31 cellular contexts compared by ENCODE assay signal in genomic region chr9:136389396-136389795, GRCh38. TPM values are rescaled to one million over a fixed set of nuclear protein-coding genes. Genes with fewer than 3 reads are reported as not detected.
"Had no signal": no experiment of that assay in that cellular context is flagged by ENCODE, and none has a peak within 500 bp of the region (broad histone marks: within the 10 kb centered on the region; RNA-seq: fewer than 3 reads in every experiment).

No MANE protein-coding gene starts in this region.

- DNase-seq: activated CD4-positive, alpha-beta T cell treated with anti-CD3 and anti-CD28 coated beads for 1 hour; activated CD4-positive, alpha-beta T cell treated with anti-CD3 and anti-CD28 coated beads for 48 hours; activated CD4-positive, alpha-beta T cell treated with anti-CD3 and anti-CD28 coated beads, Interleukin-2, amount 50 U/mL, for 48 hours; activated CD4-positive, CD25-positive, alpha-beta regulatory T cell; activated CD8-positive, alpha-beta T cell treated with anti-CD3 and anti-CD28 coated beads, Interleukin-2, amount 10 ng/mL, durations not matched to agents 7 days and 5 days; activated gamma-delta T cell; activated naive CD4-positive, alpha-beta T cell treated with Interleukin-2 at 50 U/mL for 16 hours; activated T-cell treated with anti-CD3 and anti-CD28 coated beads, Interleukin-2, amount 50 U/mL, for 24 hours; adrenal gland; body of pancreas; central memory CD4-positive, alpha-beta T cell; Karpas-422; KBM-7; NCI-H1105; NCI-H1436; NCI-H1694; NCI-H2029; NCI-H345; NCI-H524 treated with DMSO at 0.1 percent for 48 hours; SHP77 treated with DMSO at 0.1 percent for 48 hours; T-helper 1 cell; T-helper 2 cell; T-helper 9 cell; WERI-Rb-1 had no signal

- H3K27ac ChIP-seq: adrenal gland, body of pancreas, breast epithelium, WERI-Rb-1 had no signal

- H3K9me3 ChIP-seq: adrenal gland, body of pancreas, breast epithelium had no signal

- H3K27ac Mint-ChIP-seq: activated CD8-positive, alpha-beta T cell treated with anti-CD3 and anti-CD28 coated beads, Interleukin-2, amount 10 ng/mL, durations not matched to agents 7 days and 5 days; activated naive CD4-positive, alpha-beta T cell treated with anti-CD3 and anti-CD28 coated beads, Interleukin-2, amount 50 U/mL, for 24 hours; activated T-helper 2 cell treated with anti-CD3 and anti-CD28 coated beads, Interferon-gamma antibody, Interleukin-2, Interleukin-4, amounts not matched to agents 10 μg/mL and 5 μg/mL and 100 μg/mL, durations not matched to agents 14 hours and 24 hours and 36 hours had no signal

- H3K4me3 ChIP-seq: adrenal gland, body of pancreas, breast epithelium had no signal

- H3K27me3 ChIP-seq: adrenal gland, body of pancreas, breast epithelium had no signal

- H3K9me3 Mint-ChIP-seq: activated naive CD4-positive, alpha-beta T cell treated with anti-CD3 and anti-CD28 coated beads, Interleukin-2, amount 50 U/mL, for 24 hours; activated T-cell treated with anti-CD3 and anti-CD28 coated beads, Interleukin-2, amount 50 U/mL, for 24 hours; activated T-helper 2 cell treated with anti-CD3 and anti-CD28 coated beads, Interferon-gamma antibody, Interleukin-2, Interleukin-4, amounts not matched to agents 10 μg/mL and 5 μg/mL and 100 μg/mL, durations not matched to agents 14 hours and 24 hours and 36 hours had no signal

- ATAC-seq: activated CD8-positive, alpha-beta T cell treated with anti-CD3 and anti-CD28 coated beads, Interleukin-2, amount 10 ng/mL, durations not matched to agents 7 days and 5 days; body of pancreas; Panc1; SK-N-SH treated with all-trans-retinoic acid at 6 μM for 48 hours had no signal

- H3K4me1 ChIP-seq: adrenal gland, body of pancreas, breast epithelium had no signal

RNA-seq across cellular contexts. Expression of gene CARD9, which starts 15.9 kb away (rescaled TPM):
- total RNA-seq: RPMI7951, SK-MEL-5 had no signal
